22 cellular contexts compared by ENCODE assay signal in the genomic region with DNA sequence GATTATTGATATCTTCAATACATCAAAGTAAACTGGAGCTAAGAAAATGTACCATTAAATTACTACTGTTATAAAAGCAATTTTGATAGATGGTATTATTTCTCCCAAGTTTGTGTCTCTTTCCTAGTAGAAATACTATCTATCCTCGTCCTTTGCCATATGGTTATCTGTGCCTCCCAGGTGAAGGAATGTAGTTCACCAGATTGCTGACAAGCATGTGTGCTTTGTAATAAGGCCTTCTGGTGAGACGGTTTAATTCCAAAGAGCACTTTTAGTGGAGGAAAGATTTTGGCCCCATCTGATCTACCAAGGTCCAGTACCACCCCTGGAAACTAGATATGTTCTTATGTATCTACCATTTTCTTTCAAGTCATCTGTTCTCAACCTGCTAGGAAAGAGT.
DNase-seq lines count a peak whose midpoint lies in the region; ATAC-seq and TF ChIP-seq lines count a peak whose summit lies in the region.
"Had no signal": no experiment of that assay in that cellular context is flagged by ENCODE, and none has a peak within 500 bp of the region (broad histone marks: within the 10 kb centered on the region; RNA-seq: fewer than 3 reads in every experiment).

No MANE protein-coding gene starts in this region.

- H3K9me2 ChIP-seq in OCI-LY1 (ENCODE audit: low read depth, low read length) = no peaks in the 10 kb centered on the region

- no peaks in the 10 kb centered on the region for H3K27me3 ChIP-seq in OCI-LY1 (ENCODE audit: insufficient read depth, low read length)
- no peaks in the 10 kb centered on the region for H3K27me3 ChIP-seq in A673 (replicated peaks; ENCODE audit: insufficient read depth, low read depth, low read length, poor library complexity)

- H3K36me3 ChIP-seq in OCI-LY1 (ENCODE audit: insufficient read depth, low read length) = no peaks in the 10 kb centered on the region
- no peaks in the 10 kb centered on the region for H3K36me3 ChIP-seq in A673 (ENCODE audit: insufficient read depth, low read length, poor library complexity, severe bottlenecking)

- peaks cover 3% of the 10 kb centered on the region for H3K9me3 Mint-ChIP-seq in stimulated activated memory B cell treated with anti-CD40 and anti-IgM and Interleukin-4, amounts not matched to agents 10 μg/mL and 1 μg/mL and 100 μg/mL, for 72 hours
- H3K9me3 Mint-ChIP-seq: HFFc6, IgD-negative memory B cell had no signal

- DNase-seq in NCI-H2171 treated with DMSO at 0.1 percent for 48 hours (lab: John Stamatoyannopoulos, UW) (peak; percentile 56), NCI-H2171 (lab: John Stamatoyannopoulos, UW) (no peak), erythroblast (lab: John Stamatoyannopoulos, UW) (peak; percentile 17 to 62), A673 (ENCODE audit: low spot score) (no peak), NCI-H345 treated with DMSO at 0.1 percent for 48 hours (lab: John Stamatoyannopoulos, UW; ENCODE audit: unreplicated experiment) (no peak)
- DNase-seq: CD4-positive, CD25-positive, alpha-beta regulatory T cell; CD8-positive, alpha-beta memory T cell; COR-L47; DMS153; DMS79; GF-D8; GOT3; H7; HFFc6 had no signal

- peaks cover 48% of the 10 kb centered on the region for H3K4me1 Mint-ChIP-seq in stimulated activated memory B cell treated with anti-CD40 and anti-IgM and Interleukin-4, amounts not matched to agents 10 μg/mL and 1 μg/mL and 100 μg/mL, for 72 hours

- peak overlapping the region; percentile 25 for H3K27ac Mint-ChIP-seq in stimulated activated memory B cell treated with anti-CD40 and anti-IgM and Interleukin-4, amounts not matched to agents 10 μg/mL and 1 μg/mL and 100 μg/mL, for 72 hours
- H3K27ac Mint-ChIP-seq: CD8-positive, alpha-beta memory T cell; HFFc6 had no signal

- peaks cover 64% of the 10 kb centered on the region for H3K4me1 ChIP-seq in OCI-LY1 (ENCODE audit: insufficient read depth, low read length, severe bottlenecking)
- H3K4me1 ChIP-seq in A673 (ENCODE audit: insufficient read depth, low read length, poor library complexity, severe bottlenecking) = no peaks in the 10 kb centered on the region
- H3K4me1 ChIP-seq: A549 had no signal

- TF ChIP-seq CTCF in OCI-LY1 (IDR thresholded peaks at IDR 0.05; ENCODE audit: low read length) = no peak
- TF ChIP-seq CTCF in A673 (conservative IDR thresholded peaks at IDR 0.05; ENCODE audit: low read depth, low read length) = no peak

- H3K27ac ChIP-seq in OCI-LY1 (ENCODE audit: low read depth, low read length, poor library complexity, severe bottlenecking) (peak overlapping the region; percentile 100), A673 (ENCODE audit: low read depth, low read length, poor library complexity, severe bottlenecking) (no peak overlapping the region)
- H3K27ac ChIP-seq: 22Rv1, A549 had no signal

- CTCF ChIA-PET in A673 (lab: Charles Lee) = no interaction called here

- H3K36me3 Mint-ChIP-seq in stimulated activated memory B cell treated with anti-CD40 and anti-IgM and Interleukin-4, amounts not matched to agents 10 μg/mL and 1 μg/mL and 100 μg/mL, for 72 hours = peaks cover 6% of the 10 kb centered on the region
- H3K36me3 Mint-ChIP-seq: CD4-positive, CD25-positive, alpha-beta regulatory T cell; CD8-positive, alpha-beta memory T cell had no signal

- H3K4me3 ChIP-seq in OCI-LY1 (ENCODE audit: low read depth, low read length, poor library complexity, severe bottlenecking) = no peak overlapping the region
- H3K4me3 ChIP-seq in A673 (ENCODE audit: low read depth, low read length, poor library complexity, severe bottlenecking) = no peak overlapping the region
- H3K4me3 ChIP-seq: A549 had no signal

- no peaks in the 10 kb centered on the region for H3K27me3 Mint-ChIP-seq in stimulated activated memory B cell treated with anti-CD40 and anti-IgM and Interleukin-4, amounts not matched to agents 10 μg/mL and 1 μg/mL and 100 μg/mL, for 72 hours
- H3K27me3 Mint-ChIP-seq: IgD-negative memory B cell had no signal

- intact Hi-C loops in A673 (cut with micrococcal nuclease; ENCODE audit: unreplicated experiment) = no loop called here

- ATAC-seq in stimulated activated memory B cell treated with anti-CD40 and anti-IgM and Interleukin-4, amounts not matched to agents 10 μg/mL and 1 μg/mL and 100 μg/mL, for 72 hours = no peak
- no peak for ATAC-seq in HG03354 (IDR thresholded peaks at IDR 0.05; ENCODE audit: poor library complexity, severe bottlenecking, unreplicated experiment)
- ATAC-seq: A549, HCT116, HepG2 had no signal

- no peak overlapping the region for H3K4me3 Mint-ChIP-seq in stimulated activated memory B cell treated with anti-CD40 and anti-IgM and Interleukin-4, amounts not matched to agents 10 μg/mL and 1 μg/mL and 100 μg/mL, for 72 hours
- H3K4me3 Mint-ChIP-seq: CD8-positive, alpha-beta memory T cell; HFFc6 had no signal

- no peak overlapping the region; the same call in 1 of the 2 replicates for H3K9ac ChIP-seq in OCI-LY1 (ENCODE audit: low read length)

- H3K79me2 ChIP-seq in OCI-LY1 (ENCODE audit: insufficient read depth, low read length) = no peaks in the 10 kb centered on the region

- POLR2A ChIA-PET in A673 (lab: Charles Lee; ENCODE audit: low non-redundant PET) = no interaction called here

- H3K4me2 ChIP-seq in OCI-LY1 (ENCODE audit: low read length) = no peak overlapping the region
- H3K4me2 ChIP-seq: A549 had no signal

- H3F3A ChIP-seq in OCI-LY1 (ENCODE audit: insufficient read depth, low read length) = 0 out of 2 replicates have a peak, but pooled peaks cover 3% of the 10 kb centered on the region

- H2AFZ ChIP-seq in OCI-LY1 (ENCODE audit: low read length) = no peak overlapping the region

- BruUV-seq in A673 (replicated peaks; lab: Mats Ljungman, UMichigan) = no TSS peak

- no peaks in the 10 kb centered on the region for H4K20me1 ChIP-seq in OCI-LY1 (ENCODE audit: insufficient read depth, low read length)

- H3K9me3 ChIP-seq in OCI-LY1 (ENCODE audit: low read length) (no peaks in the 10 kb centered on the region), A673 (ENCODE audit: low read depth, low read length, poor library complexity, severe bottlenecking) (no peaks in the 10 kb centered on the region)
- H3K9me3 ChIP-seq: A549 had no signal

- TF ChIP-seq POLR2A in erythroblast (IDR thresholded peaks at IDR 0.05; ENCODE audit: low read length) = no peak

Comparison
In these comparisons a context has a peak if more than half of its experiments do, and no peak if none do; other contexts are left out.
1. DNase-seq: peak in NCI-H2171 treated with DMSO at 0.1 percent for 48 hours (single experiment) and erythroblast (2 of 2); none in NCI-H2171 (single experiment), A673 (single experiment) and NCI-H345 treated with DMSO at 0.1 percent for 48 hours (single experiment).